ENCODE assay signal across 8 cellular contexts in the genomic region with DNA sequence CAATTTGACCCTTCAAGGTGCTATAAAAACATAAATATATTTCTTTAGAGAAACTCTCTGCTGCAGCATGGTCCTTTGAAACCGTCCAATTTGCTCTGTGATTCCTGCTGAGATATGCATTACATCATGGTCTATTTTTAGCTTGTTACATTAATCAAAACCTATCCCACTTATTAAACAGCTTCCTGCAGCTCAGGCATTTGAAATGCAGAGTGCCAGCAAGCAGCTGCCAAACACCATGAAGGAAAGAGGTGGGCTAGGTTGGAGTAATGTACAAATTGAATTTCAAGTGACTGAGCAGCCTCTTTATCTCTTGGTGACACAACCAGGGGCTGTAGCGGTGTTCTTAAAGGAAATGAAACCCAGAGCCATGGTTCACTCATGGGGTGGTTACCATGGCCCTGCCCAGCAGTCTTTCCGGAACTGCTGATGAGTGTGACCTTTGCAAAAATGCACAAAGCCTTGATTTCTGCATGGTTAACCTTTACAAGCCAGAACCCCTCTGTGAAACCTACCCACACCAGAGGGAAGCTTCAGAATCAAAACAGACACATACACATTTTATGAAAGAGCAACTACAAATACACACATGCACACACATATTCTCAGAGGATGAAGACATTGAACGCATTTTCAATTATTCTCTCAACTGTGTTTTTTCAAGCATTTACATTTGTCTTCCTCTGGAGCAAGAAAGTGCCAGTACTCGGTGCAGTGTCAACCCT.
DNase-seq lines count a peak whose midpoint lies in the region; ATAC-seq and FAIRE-seq lines count a peak whose summit lies in the region.

No MANE protein-coding gene starts in this region.

- ATAC-seq in GM19452 (IDR thresholded peaks at IDR 0.05; ENCODE audit: unreplicated experiment) (peak; percentile 100), HG03378 (IDR thresholded peaks at IDR 0.05; ENCODE audit: unreplicated experiment) (peak; percentile 98)

- DNase-seq in GF-D8 (lab: John Stamatoyannopoulos, UW) (peak; percentile 36), OCI-M1 (lab: John Stamatoyannopoulos, UW) (peak; percentile 5), fibroblast of peridontal ligament (ENCODE audit: extremely low read depth) (peak; percentile 55), NCI-H526 treated with DMSO at 0.1 percent for 48 hours (lab: John Stamatoyannopoulos, UW) (no peak), HTR-8/SVneo (ENCODE audit: insufficient read length, low spot score) (no peak)
- DNase-seq in activated effector memory CD4-positive, alpha-beta T cell treated with anti-CD3 and anti-CD28 coated beads, Interleukin-2, amount 50 U/mL, for 16 hours = no peak

- no peak for FAIRE-seq in HTR-8/SVneo (lab: Jason Lieb, UNC)

Comparison
In these comparisons a context has a peak if more than half of its experiments do, and no peak if none do; other contexts are left out.
1. DNase-seq: peak in GF-D8 (single experiment), OCI-M1 (single experiment) and fibroblast of peridontal ligament (single experiment); none in NCI-H526 treated with DMSO at 0.1 percent for 48 hours (single experiment), activated effector memory CD4-positive, alpha-beta T cell treated with anti-CD3 and anti-CD28 coated beads, Interleukin-2, amount 50 U/mL, for 16 hours (single experiment) and HTR-8/SVneo (single experiment).